ENCODE assay signal across 8 cellular contexts in genomic region chr21:42221581-42222345, GRCh38. TPM values are rescaled to one million over a fixed set of nuclear protein-coding genes. Genes with fewer than 3 reads are reported as not detected.
A peak's percentile ranks its signal among the peaks of the same experiment; 100 is the strongest.
DNase-seq lines count a peak whose midpoint lies in the region; ATAC-seq and TF ChIP-seq lines count a peak whose summit lies in the region.

No MANE protein-coding gene starts in this region.

- H3K9me3 Mint-ChIP-seq in activated CD8-positive, alpha-beta T cell treated with anti-CD3 and anti-CD28 coated beads, Interleukin-2, amount 10 ng/mL, durations not matched to agents 7 days and 5 days (ENCODE audit: insufficient read depth) = no peaks in the 10 kb centered on the region

- DNase-seq in SIG-M5 treated with dmso at 0.1 percent for 504 hours (lab: John Stamatoyannopoulos, UW; ENCODE audit: unreplicated experiment) = peak; percentile 18
- DNase-seq in SIG-M5 (lab: John Stamatoyannopoulos, UW) = no peak
- DNase-seq in astrocyte of the spinal cord (ENCODE audit: low read depth, low spot score) = peak; percentile 27
- no peak for DNase-seq in hepatocyte (ENCODE audit: low spot score)
- DNase-seq in activated CD8-positive, alpha-beta T cell treated with anti-CD3 and anti-CD28 coated beads, Interleukin-2, amount 10 ng/mL, durations not matched to agents 7 days and 5 days = no peak
- no peak for DNase-seq in NCI-H82 treated with DMSO at 0.1 percent for 48 hours (lab: John Stamatoyannopoulos, UW; ENCODE audit: unreplicated experiment)
- DNase-seq in NCI-H748 treated with DMSO at 0.1 percent for 48 hours (lab: John Stamatoyannopoulos, UW) = no peak

- CTCF ChIA-PET in activated CD8-positive, alpha-beta T cell treated with anti-CD3 and anti-CD28 coated beads, Interleukin-2, amount 10 ng/mL, durations not matched to agents 7 days and 5 days (lab: Charles Lee) = interaction anchor here (1.2 to 5.4 kb wide), 7 partner anchors 12 to 245 kb away, joined by 3 to 43 read pairs (median 35); no protein-coding TSS in a partner anchor

- H3K4me3 ChIP-seq in astrocyte of the spinal cord (ENCODE audit: low read depth, low read length) (no peak overlapping the region), hepatocyte (no peak overlapping the region), subcutaneous abdominal adipose tissue (ENCODE audit: low read depth in 1 of 5, low read length in 5 of 5) (peak overlapping the region in 4 of 5 donors; percentile 5 to 39 (median 18))

- POLR2A ChIA-PET in activated CD8-positive, alpha-beta T cell treated with anti-CD3 and anti-CD28 coated beads, Interleukin-2, amount 10 ng/mL, durations not matched to agents 7 days and 5 days (lab: Charles Lee) = interaction anchor here (2.7 to 4.0 kb wide), 3 partner anchors 14 to 33 kb away, joined by 16 to 104 read pairs (median 21); no protein-coding TSS in a partner anchor

- H3K4me2 ChIP-seq in hepatocyte = peak overlapping the region; percentile 33

- H3K27ac Mint-ChIP-seq in activated CD8-positive, alpha-beta T cell treated with anti-CD3 and anti-CD28 coated beads, Interleukin-2, amount 10 ng/mL, durations not matched to agents 7 days and 5 days = no peak overlapping the region

- no peaks in the 10 kb centered on the region for H3K27me3 Mint-ChIP-seq in activated CD8-positive, alpha-beta T cell treated with anti-CD3 and anti-CD28 coated beads, Interleukin-2, amount 10 ng/mL, durations not matched to agents 7 days and 5 days (ENCODE audit: low read depth)

- H3K27me3 ChIP-seq in hepatocyte = peaks cover 15% of the 10 kb centered on the region
- H3K27me3 ChIP-seq in subcutaneous abdominal adipose tissue (ENCODE audit: control insufficient read depth in 5 of 5, insufficient read depth in 4 of 5, low read length in 5 of 5) = peaks cover 0 to 12% (median 4%) of the 10 kb centered on the region in 5 donors

- H3K9me3 ChIP-seq in hepatocyte (ENCODE audit: low read depth) = no peaks in the 10 kb centered on the region
- H3K9me3 ChIP-seq in subcutaneous abdominal adipose tissue (ENCODE audit: control insufficient read depth in 5 of 5, low read length in 5 of 5) = no peaks in the 10 kb centered on the region

- no peak overlapping the region for H2AFZ ChIP-seq in hepatocyte

- H3K9ac ChIP-seq in subcutaneous abdominal adipose tissue (ENCODE audit: low read length in 5 of 5) = no peak overlapping the region

- peaks cover 20% of the 10 kb centered on the region for H3K4me1 ChIP-seq in hepatocyte (ENCODE audit: insufficient read depth)
- peaks cover 1 to 37% (median 24%) of the 10 kb centered on the region in 5 donors for H3K4me1 ChIP-seq in subcutaneous abdominal adipose tissue (ENCODE audit: control insufficient read depth in 5 of 5, insufficient read depth in 5 of 5, low read length in 5 of 5)

- no peak for ATAC-seq in activated CD8-positive, alpha-beta T cell treated with anti-CD3 and anti-CD28 coated beads, Interleukin-2, amount 10 ng/mL, durations not matched to agents 7 days and 5 days

- WGBS in hepatocyte (ENCODE audit: low lambda C conversion rate, missing lambda C conversion rate) = 80% methylated on average over 15 of the region's 15 CpGs

- no peaks in the 10 kb centered on the region for H3K9me2 ChIP-seq in hepatocyte (replicated peaks; ENCODE audit: insufficient read depth)

- H3K79me2 ChIP-seq in hepatocyte = no peaks in the 10 kb centered on the region

- H3K4me3 Mint-ChIP-seq in activated CD8-positive, alpha-beta T cell treated with anti-CD3 and anti-CD28 coated beads, Interleukin-2, amount 10 ng/mL, durations not matched to agents 7 days and 5 days = no peak overlapping the region

- H3K36me3 ChIP-seq in hepatocyte (replicated peaks; ENCODE audit: insufficient read depth, low read depth) = no peaks in the 10 kb centered on the region
- H3K36me3 ChIP-seq in subcutaneous abdominal adipose tissue (ENCODE audit: control insufficient read depth in 5 of 5, insufficient read depth in 5 of 5, low read length in 5 of 5) = peaks cover 0 to 16% (median 4%) of the 10 kb centered on the region in 5 donors

- H3K27ac ChIP-seq in hepatocyte (no peak overlapping the region), subcutaneous abdominal adipose tissue (ENCODE audit: low read depth, low read length) (peak overlapping the region; percentile 83)

- H3K36me3 Mint-ChIP-seq in activated CD8-positive, alpha-beta T cell treated with anti-CD3 and anti-CD28 coated beads, Interleukin-2, amount 10 ng/mL, durations not matched to agents 7 days and 5 days (ENCODE audit: low read depth) = peaks cover 19% of the 10 kb centered on the region

- no peaks in the 10 kb centered on the region for H4K20me1 ChIP-seq in hepatocyte (ENCODE audit: insufficient read depth, poor library complexity, severe bottlenecking)

- peaks cover 24% of the 10 kb centered on the region for H3K4me1 Mint-ChIP-seq in activated CD8-positive, alpha-beta T cell treated with anti-CD3 and anti-CD28 coated beads, Interleukin-2, amount 10 ng/mL, durations not matched to agents 7 days and 5 days (ENCODE audit: low read depth)

- no peak for TF ChIP-seq CTCF in astrocyte of the spinal cord (IDR thresholded peaks at IDR 0.05; ENCODE audit: low read depth, low read length)
- no peak for TF ChIP-seq CTCF in hepatocyte (IDR thresholded peaks at IDR 0.05; ENCODE audit: poor library complexity)

- in situ Hi-C loops in astrocyte of the spinal cord (cut with HindIII; ENCODE audit: low sequenced_read_pairs) = no loop called here

RNA-seq across cellular contexts. Expression of gene ABCG1, which starts 2.8 kb away (rescaled TPM):
- 7.2 and 10.7 TPM in 2 replicates for total RNA-seq in hepatocyte
- polyA plus RNA-seq in hepatocyte = 8.4 and 14.0 TPM in 2 replicates
- total RNA-seq in activated CD8-positive, alpha-beta T cell treated with anti-CD3 and anti-CD28 coated beads, Interleukin-2, amount 10 ng/mL, durations not matched to agents 7 days and 5 days = 1 to 10 TPM; 6.7 to 8.0 TPM

Comparison
In these comparisons a context has a peak if more than half of its experiments do, and no peak if none do; other contexts are left out.
1. DNase-seq: peak in SIG-M5 treated with dmso at 0.1 percent for 504 hours (single experiment) and astrocyte of the spinal cord (single experiment); none in SIG-M5 (single experiment), hepatocyte (single experiment), activated CD8-positive, alpha-beta T cell treated with anti-CD3 and anti-CD28 coated beads, Interleukin-2, amount 10 ng/mL, durations not matched to agents 7 days and 5 days (single experiment), NCI-H82 treated with DMSO at 0.1 percent for 48 hours (single experiment) and NCI-H748 treated with DMSO at 0.1 percent for 48 hours (single experiment).
2. H3K4me3 ChIP-seq: peak in subcutaneous abdominal adipose tissue (4 of 5); none in astrocyte of the spinal cord (single experiment) and hepatocyte (single experiment).